Comparison of ENCODE assay signal across 8 cellular contexts in genomic region chr7:151082151-151083070, GRCh38. TPM values are rescaled to one million over a fixed set of nuclear protein-coding genes. Genes with fewer than 3 reads are reported as not detected.
DNase-seq lines count a peak whose midpoint lies in the region; ATAC-seq and TF ChIP-seq lines count a peak whose summit lies in the region.

No MANE protein-coding gene starts in this region.

- peaks cover 60% of the 10 kb centered on the region for H3K4me1 Mint-ChIP-seq in activated naive CD4-positive, alpha-beta T cell treated with anti-CD3 and anti-CD28 coated beads, Interleukin-2, amount 10 ng/mL, durations not matched to agents 7 days and 5 days
- H3K4me1 Mint-ChIP-seq in brain (peaks cover 61% of the 10 kb centered on the region), memory B cell (peaks cover 35% of the 10 kb centered on the region)

- DNase-seq in activated naive CD4-positive, alpha-beta T cell treated with anti-CD3 and anti-CD28 coated beads, Interleukin-2, amount 10 ng/mL, durations not matched to agents 7 days and 5 days = no peak
- DNase-seq in activated naive CD4-positive, alpha-beta T cell treated with Interleukin-2 at 50 U/mL for 16 hours = no peak
- no peak for DNase-seq in memory B cell (ENCODE audit: low spot score in 2 of 2)
- DNase-seq in nucleus accumbens (lab: John Stamatoyannopoulos, UW) = no peak
- DNase-seq in NCI-H446 treated with DMSO at 0.1 percent for 48 hours (lab: John Stamatoyannopoulos, UW) = no peak

- 54% methylated on average over 42 of the region's 42 CpGs for WGBS in urinary bladder

- H3K27ac Mint-ChIP-seq in activated naive CD4-positive, alpha-beta T cell treated with anti-CD3 and anti-CD28 coated beads, Interleukin-2, amount 10 ng/mL, durations not matched to agents 7 days and 5 days = peak overlapping the region; percentile 83
- H3K27ac Mint-ChIP-seq in brain = peak overlapping the region; percentile 90 to 96 (median 94)
- peak overlapping the region; percentile 96 for H3K27ac Mint-ChIP-seq in memory B cell

- no peaks in the 10 kb centered on the region for H3K9me3 Mint-ChIP-seq in activated naive CD4-positive, alpha-beta T cell treated with anti-CD3 and anti-CD28 coated beads, Interleukin-2, amount 10 ng/mL, durations not matched to agents 7 days and 5 days
- H3K9me3 Mint-ChIP-seq in brain = no peaks in the 10 kb centered on the region
- no peaks in the 10 kb centered on the region for H3K9me3 Mint-ChIP-seq in memory B cell

- H3K27ac ChIP-seq in urinary bladder (ENCODE audit: low read depth) = peak overlapping the region; percentile 88

- peaks cover 13% of the 10 kb centered on the region for H3K36me3 Mint-ChIP-seq in activated naive CD4-positive, alpha-beta T cell treated with anti-CD3 and anti-CD28 coated beads, Interleukin-2, amount 10 ng/mL, durations not matched to agents 7 days and 5 days
- H3K36me3 Mint-ChIP-seq in brain = no peaks in the 10 kb centered on the region
- peaks cover 3% of the 10 kb centered on the region for H3K36me3 Mint-ChIP-seq in memory B cell

- TF ChIP-seq CTCF in brain (conservative IDR thresholded peaks at IDR 0.05) = no peak

- peak overlapping the region; percentile 85 for H3K4me3 Mint-ChIP-seq in activated naive CD4-positive, alpha-beta T cell treated with anti-CD3 and anti-CD28 coated beads, Interleukin-2, amount 10 ng/mL, durations not matched to agents 7 days and 5 days
- H3K4me3 Mint-ChIP-seq in brain (peak overlapping the region; percentile 92 to 97 (median 92)), memory B cell (peak overlapping the region; percentile 90)

- H3K36me3 ChIP-seq in urinary bladder (ENCODE audit: insufficient read depth) = no peaks in the 10 kb centered on the region

- peak overlapping the region; percentile 80 for H3K4me3 ChIP-seq in urinary bladder (ENCODE audit: low read depth, low read length)

- CTCF ChIA-PET in activated naive CD4-positive, alpha-beta T cell treated with anti-CD3 and anti-CD28 coated beads, Interleukin-2, amount 10 ng/mL, durations not matched to agents 7 days and 5 days (lab: Charles Lee) = interaction anchor here (0.8 to 1.1 kb wide), 2 partner anchors 14 to 64 kb away, joined by 3 to 4 read pairs; no protein-coding TSS in a partner anchor

- ATAC-seq in memory B cell (ENCODE audit: low read depth) (no peak), HG03108 (IDR thresholded peaks at IDR 0.05; ENCODE audit: unreplicated experiment) (no peak)

- H3K4me1 ChIP-seq in urinary bladder (ENCODE audit: insufficient read depth) = no peaks in the 10 kb centered on the region

- H3K27me3 Mint-ChIP-seq in activated naive CD4-positive, alpha-beta T cell treated with anti-CD3 and anti-CD28 coated beads, Interleukin-2, amount 10 ng/mL, durations not matched to agents 7 days and 5 days = peaks cover 31% of the 10 kb centered on the region
- H3K27me3 Mint-ChIP-seq in brain = peaks cover 14% of the 10 kb centered on the region
- peaks cover 2% of the 10 kb centered on the region for H3K27me3 Mint-ChIP-seq in memory B cell

RNA-seq across cellular contexts. Expression of gene TMUB1, which starts 0.9 kb away (rescaled TPM):
- polyA plus RNA-seq in brain (ENCODE audit: insufficient read depth, low read depth, low replicate concordance) = 80.0 TPM
- 9.7 TPM for total RNA-seq in urinary bladder
- polyA plus RNA-seq in urinary bladder = 51.9 TPM

RNA-seq across cellular contexts. Expression of gene FASTK, which starts 1.8 kb away (rescaled TPM):
- polyA plus RNA-seq in brain (ENCODE audit: insufficient read depth, low read depth, low replicate concordance) = 47.4 TPM
- total RNA-seq in urinary bladder = 42.4 TPM
- polyA plus RNA-seq in urinary bladder = 87.8 TPM

RNA-seq across cellular contexts. Expression of gene AGAP3, which starts 3.9 kb away (rescaled TPM):
- polyA plus RNA-seq in brain (ENCODE audit: insufficient read depth, low read depth, low replicate concordance) (221 TPM), urinary bladder (77.0 TPM)
- total RNA-seq in urinary bladder = 25.5 TPM

RNA-seq across cellular contexts. Expression of gene SLC4A2, which starts 23.0 kb away (rescaled TPM):
- polyA plus RNA-seq in brain (ENCODE audit: insufficient read depth, low read depth, low replicate concordance) = 84.5 TPM
- total RNA-seq in urinary bladder = 30.6 TPM
- polyA plus RNA-seq in urinary bladder = 107 TPM

RNA-seq across cellular contexts. Expression of gene CDK5, which starts 24.7 kb away (rescaled TPM):
- polyA plus RNA-seq in brain (ENCODE audit: insufficient read depth, low read depth, low replicate concordance) = 45.3 TPM
- total RNA-seq in urinary bladder = 6.7 TPM
- 9.4 TPM for polyA plus RNA-seq in urinary bladder
